ENCODE assay signal across 17 cellular contexts in the genomic region with DNA sequence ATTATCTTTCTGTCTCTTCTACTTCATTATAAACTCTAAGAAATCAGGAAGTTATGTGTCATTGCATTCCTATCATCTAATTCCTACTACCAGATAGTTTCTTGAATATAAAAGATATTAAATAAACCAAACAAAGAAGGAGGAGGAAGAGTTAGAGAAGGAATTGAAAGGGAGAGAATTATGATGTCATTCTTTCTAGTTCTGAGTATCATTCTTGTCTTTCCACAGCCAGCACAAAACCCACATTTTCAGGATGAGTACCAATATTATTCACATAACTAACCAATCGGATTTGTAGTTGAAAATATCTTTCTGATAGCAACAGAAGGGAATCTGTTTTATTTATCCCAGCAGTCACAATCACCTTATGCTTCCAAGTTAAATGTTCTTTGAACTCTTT. TPM values are rescaled to one million over a fixed set of nuclear protein-coding genes. Genes with fewer than 3 reads are reported as not detected.
DNase-seq lines count a peak whose midpoint lies in the region; ATAC-seq, FAIRE-seq and TF ChIP-seq lines count a peak whose summit lies in the region.
"Had no signal": no experiment of that assay in that cellular context is flagged by ENCODE, and none has a peak within 500 bp of the region (broad histone marks: within the 10 kb centered on the region; RNA-seq: fewer than 3 reads in every experiment).

No MANE protein-coding gene starts in this region.

- H3K9ac ChIP-seq in GM12878 (ENCODE audit: control insufficient read depth, insufficient read depth, low read length) = no peak overlapping the region
- H3K9ac ChIP-seq: GM23248 had no signal

- H3K4me3 ChIP-seq in GM12865 (ENCODE audit: low read depth, low read length) = no peak overlapping the region
- no peak overlapping the region for H3K4me3 ChIP-seq in GM12878
- H3K4me3 ChIP-seq: GM23248, K562 had no signal

- intact Hi-C loops in GM12878 (cut with micrococcal nuclease; ENCODE audit: unreplicated experiment) = no loop called here

- no peak for TF ChIP-seq EP300 in GM12878 (IDR thresholded peaks at IDR 0.05; ENCODE audit: borderline replicate concordance in 1 of 2, control insufficient read depth in 1 of 2, low read depth in 2 of 2, low read length in 2 of 2)

- no peak overlapping the region for H3K27ac ChIP-seq in GM12878 (ENCODE audit: control insufficient read depth, insufficient read depth)
- H3K27ac ChIP-seq: GM23248 had no signal

- POLR2A ChIA-PET in GM12878 (lab: Charles Lee) = interaction anchor here (0.7 kb wide), 1 partner anchor 681 kb away, joined by 3 read pairs; no protein-coding TSS in a partner anchor

- no peaks in the 10 kb centered on the region for H3K36me3 ChIP-seq in GM12878 (ENCODE audit: control insufficient read depth in 2 of 2, insufficient read depth in 2 of 2, low read length in 1 of 2)

- DNase-seq in GM12865 (ENCODE audit: low read depth) (peak; percentile 24), GM12878 (ENCODE audit: low read depth, low spot score) (no peak), D721Med (ENCODE audit: insufficient read length, low spot score) (no peak), RCC 7860 (ENCODE audit: low spot score) (no peak)
- DNase-seq: CD4-positive, alpha-beta T cell; GM23248; NCI-H1436; NCI-H2081; NCI-H510A treated with DMSO at 0.1 percent for 48 hours; T-helper 9 cell had no signal

- RAD21 ChIA-PET in GM12878 (lab: Charles Lee; ENCODE audit: unreplicated experiment) = interaction anchor here (0.6 to 0.9 kb wide), 2 partner anchors 12 to 263 kb away, joined by 3 to 5 read pairs; no protein-coding TSS in a partner anchor

- H3K4me1 ChIP-seq in GM12878 (ENCODE audit: control insufficient read depth, insufficient read depth, low read length) = peaks cover 9% of the 10 kb centered on the region

- 0% methylated on average over 1 of the region's 1 CpG for WGBS in GM12878 (ENCODE audit: insufficient coverage, insufficient replicate concordance, low lambda C conversion rate, missing lambda C conversion rate)

- H3K9me3 ChIP-seq in GM12878 (replicated peaks; ENCODE audit: control insufficient read depth, insufficient read depth, low read length) = no peaks in the 10 kb centered on the region

- no peaks in the 10 kb centered on the region for H3K79me2 ChIP-seq in GM12878 (ENCODE audit: control insufficient read depth, insufficient read depth, low read length)

- in situ Hi-C loops in GM12878 (cut with MboI) = no loop called here

- peak; percentile 40 for ATAC-seq in GM18870 (IDR thresholded peaks at IDR 0.05; ENCODE audit: unreplicated experiment)
- peak; percentile 35 for ATAC-seq in HG03378 (IDR thresholded peaks at IDR 0.05; ENCODE audit: unreplicated experiment)
- ATAC-seq in GM12878 = peak; percentile 45
- ATAC-seq in HG03280 (IDR thresholded peaks at IDR 0.05; ENCODE audit: unreplicated experiment) = no peak
- ATAC-seq in GM18517 (IDR thresholded peaks at IDR 0.05; ENCODE audit: unreplicated experiment) = no peak
- ATAC-seq: K562, Panc1, Right ventricle myocardium inferior had no signal

- CTCF ChIA-PET in GM12878 (lab: Yijun Ruan, JAX) = interaction anchor here (0.9 to 1.2 kb wide), 2 partner anchors 42 to 165 kb away, joined by 3 to 4 read pairs; no protein-coding TSS in a partner anchor

- no peak for TF ChIP-seq POLR2A in GM12878 (IDR thresholded peaks at IDR 0.05; ENCODE audit: low read depth, low read length)

- SMC1A ChIA-PET in GM12878 (lab: Charles Lee; ENCODE audit: uncharacterized antibody, unreplicated experiment) = interaction anchor here (0.7 to 1.8 kb wide), 5 partner anchors 11 to 263 kb away, joined by 3 to 8 read pairs (median 3); no protein-coding TSS in a partner anchor

- no peaks in the 10 kb centered on the region for H3K27me3 ChIP-seq in GM12878 (replicated peaks in 1 of 2; ENCODE audit: control insufficient read depth in 2 of 2, insufficient read depth in 2 of 2, low read length in 1 of 2)

- peak overlapping the region; percentile 26; the same call in 1 of the 2 replicates for H3K4me2 ChIP-seq in GM12878 (ENCODE audit: control insufficient read depth, insufficient read depth)

- TF ChIP-seq RAD21 in GM12878 (IDR thresholded peaks at IDR 0.05; ENCODE audit: insufficient read depth, low read depth, low read length) = no peak

- FAIRE-seq in GM12878 (lab: Jason Lieb, UNC) = no peak
- FAIRE-seq in D721Med (lab: Jason Lieb, UNC) = no peak
- no peak for FAIRE-seq in RCC 7860 (lab: Jason Lieb, UNC)
- FAIRE-seq: K562 had no signal

- no peak overlapping the region for H2AFZ ChIP-seq in GM12878 (ENCODE audit: control insufficient read depth, low read depth, low read length)
- H2AFZ ChIP-seq: GM23248 had no signal

- H4K20me1 ChIP-seq in GM12878 (ENCODE audit: control insufficient read depth, insufficient read depth) = no peaks in the 10 kb centered on the region

- no peak for TF ChIP-seq CTCF in GM12865 (IDR thresholded peaks at IDR 0.05; ENCODE audit: insufficient read depth, low read depth, low read length, missing control alignments)
- no peak for TF ChIP-seq CTCF in GM12878 (IDR thresholded peaks at IDR 0.05 in 2 of 3, conservative IDR thresholded peaks at IDR 0.05 in 1 of 3; ENCODE audit: control insufficient read depth in 2 of 3, extremely low read depth in 1 of 3, insufficient read depth in 1 of 3, low read depth in 3 of 3, low read length in 3 of 3)
- TF ChIP-seq CTCF in D721Med (IDR thresholded peaks at IDR 0.05; ENCODE audit: insufficient read depth, missing control alignments) = no peak

- no TSS peak for BruUV-seq in GM12878 (replicated peaks; lab: Mats Ljungman, UMichigan)

TF ChIP-seq in GM12878, 131 proteins besides CTCF, POLR2A, EP300 and RAD21 (continues in another document):
- TF ChIP-seq ATF3 (IDR thresholded peaks at IDR 0.05; ENCODE audit: borderline replicate concordance, extremely low read depth, low read depth, low read length) (no peak), MXI1 (IDR thresholded peaks at IDR 0.05; ENCODE audit: low read depth, low read length) (no peak), MEF2B (IDR thresholded peaks at IDR 0.05; ENCODE audit: partially characterized antibody, poor library complexity, severe bottlenecking) (no peak), BHLHE40 (IDR thresholded peaks at IDR 0.05; ENCODE audit: borderline replicate concordance in 1 of 2, low read depth in 2 of 2, low read length in 1 of 2) (no peak), MYC (IDR thresholded peaks at IDR 0.05; ENCODE audit: insufficient read depth, insufficient read length, insufficient replicate concordance, low read length, severe bottlenecking) (no peak), JUNB (IDR thresholded peaks at IDR 0.05) (peak; percentile 98), HDAC2 (IDR thresholded peaks at IDR 0.05) (no peak)
- TF ChIP-seq, protein P1, sequence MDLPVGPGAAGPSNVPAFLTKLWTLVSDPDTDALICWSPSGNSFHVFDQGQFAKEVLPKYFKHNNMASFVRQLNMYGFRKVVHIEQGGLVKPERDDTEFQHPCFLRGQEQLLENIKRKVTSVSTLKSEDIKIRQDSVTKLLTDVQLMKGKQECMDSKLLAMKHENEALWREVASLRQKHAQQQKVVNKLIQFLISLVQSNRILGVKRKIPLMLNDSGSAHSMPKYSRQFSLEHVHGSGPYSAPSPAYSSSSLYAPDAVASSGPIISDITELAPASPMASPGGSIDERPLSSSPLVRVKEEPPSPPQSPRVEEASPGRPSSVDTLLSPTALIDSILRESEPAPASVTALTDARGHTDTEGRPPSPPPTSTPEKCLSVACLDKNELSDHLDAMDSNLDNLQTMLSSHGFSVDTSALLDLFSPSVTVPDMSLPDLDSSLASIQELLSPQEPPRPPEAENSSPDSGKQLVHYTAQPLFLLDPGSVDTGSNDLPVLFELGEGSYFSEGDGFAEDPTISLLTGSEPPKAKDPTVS (IDR thresholded peaks at IDR 0.05; ENCODE audit: low read depth, low read length) = no peak

RNA-seq across cellular contexts. Expression of gene MS4A13, which starts 13.3 kb away (rescaled TPM):
- not detected in 2 replicates for total RNA-seq in GM12878 (2013; cell fraction: nucleolus; rRNA removed)
- total RNA-seq in GM12878 (2014; rRNA removed) = not detected in 2 replicates
- total RNA-seq in GM12878 (2014; rRNA removed; fragmentation: Illumina TruSeq; extraction: Trizol) = not detected in 2 replicates
- not detected in 2 replicates for total RNA-seq in GM12878 (2021)
- not detected for polyA plus RNA-seq in GM12878 (2011; ENCODE audit: low read depth)
- polyA plus RNA-seq in GM12878 (2011; rRNA removed) = not detected in 2 replicates
- polyA plus RNA-seq in GM12878 (2011; cell fraction: cytosol; rRNA removed) = not detected in 2 replicates
- polyA plus RNA-seq in GM12878 (2011; cell fraction: nucleus; rRNA removed) = not detected in 2 replicates
- polyA plus RNA-seq in GM12878 (2012) = not detected in 2 replicates
- not detected in 2 replicates for polyA plus RNA-seq in GM12878 (2014; fragmentation: Illumina TruSeq; extraction: Trizol)
- polyA plus RNA-seq in GM12878 (2014; fragmentation: Nextera tagmentation; extraction: Ambion mirVana) = not detected
- polyA plus RNA-seq in GM12878 (2014; rRNA removed) = not detected in 2 replicates
- not detected for polyA plus RNA-seq in GM12878 (2016; fragmentation: Nextera tagmentation; extraction: Ambion mirVana)
- not detected in 2 replicates for polyA minus RNA-seq in GM12878 (2011; rRNA and poly(A)+ RNA removed)
- polyA minus RNA-seq in GM12878 (2011; cell fraction: cytosol; rRNA and poly(A)+ RNA removed) = not detected in 2 replicates
- polyA minus RNA-seq in GM12878 (2011; cell fraction: nucleus; rRNA and poly(A)+ RNA removed) = not detected in 2 replicates
- total RNA-seq: CD4-positive, alpha-beta T cell; GM23248; K562; Right ventricle myocardium inferior had no signal
- polyA plus RNA-seq: GM23248 had no signal

RNA-seq across cellular contexts. Expression of gene MS4A12, which starts 35.9 kb away (rescaled TPM):
- total RNA-seq in GM12878 (2013; cell fraction: nucleolus; rRNA removed) = not detected in 2 replicates
- total RNA-seq in GM12878 (2014; rRNA removed) (not detected in 2 replicates), GM12878 (2014; rRNA removed; fragmentation: Illumina TruSeq; extraction: Trizol) (not detected in 2 replicates), GM12878 (2021) (not detected in 2 replicates)
- not detected for polyA plus RNA-seq in GM12878 (2011; ENCODE audit: low read depth)
- polyA plus RNA-seq in GM12878 (2011; rRNA removed) (not detected in 2 replicates), GM12878 (2014; fragmentation: Illumina TruSeq; extraction: Trizol) (not detected in 2 replicates), GM12878 (2014; fragmentation: Nextera tagmentation; extraction: Ambion mirVana) (under 1 TPM in 1 of 2 experiments, not detected in 1; 0.05 TPM), GM12878 (2014; rRNA removed) (not detected in 2 replicates), GM12878 (2016; fragmentation: Nextera tagmentation; extraction: Ambion mirVana) (not detected)
- polyA plus RNA-seq in GM12878 (2011; cell fraction: cytosol; rRNA removed) = not detected in 2 replicates
- not detected in 2 replicates for polyA plus RNA-seq in GM12878 (2011; cell fraction: nucleus; rRNA removed)
- polyA plus RNA-seq in GM12878 (2012) = not detected in 2 replicates
- not detected in 2 replicates for polyA minus RNA-seq in GM12878 (2011; rRNA and poly(A)+ RNA removed)
- polyA minus RNA-seq in GM12878 (2011; cell fraction: cytosol; rRNA and poly(A)+ RNA removed) = not detected in 2 replicates
- polyA minus RNA-seq in GM12878 (2011; cell fraction: nucleus; rRNA and poly(A)+ RNA removed) = not detected in 2 replicates
- total RNA-seq: CD4-positive, alpha-beta T cell; GM23248; K562; Right ventricle myocardium inferior had no signal
- polyA plus RNA-seq: GM23248, K562 had no signal

Comparison
In these comparisons a context has a peak if more than half of its experiments do, and no peak if none do; other contexts are left out.
1. ATAC-seq: peak in GM18870 (single experiment), HG03378 (single experiment) and GM12878 (single experiment); none in HG03280 (single experiment) and GM18517 (single experiment).